ENCODE assay signal across 33 cellular contexts in genomic region chr7:41995632-41996271, GRCh38.
DNase-seq lines count a peak whose midpoint lies in the region; ATAC-seq, FAIRE-seq and TF ChIP-seq lines count a peak whose summit lies in the region.
"Had no signal": no experiment of that assay in that cellular context is flagged by ENCODE, and none has a peak within 500 bp of the region (broad histone marks: within the 10 kb centered on the region; RNA-seq: fewer than 3 reads in every experiment).

No MANE protein-coding gene starts in this region.

- TF ChIP-seq POLR2A in breast epithelium (IDR thresholded peaks at IDR 0.05), result no peak
- TF ChIP-seq POLR2A in thyroid gland (IDR thresholded peaks at IDR 0.05), result no peak

- no peaks in the 10 kb centered on the region for H3K9me3 Mint-ChIP-seq in MCF 10A (ENCODE audit: unreplicated experiment)
- H3K9me3 Mint-ChIP-seq: activated naive CD4-positive, alpha-beta T cell treated with anti-CD3 and anti-CD28 coated beads, Interleukin-2, amount 50 U/mL, for 24 hours had no signal

- peak overlapping the region in 1 of 2 donors; percentile 45 for H3K27ac ChIP-seq in breast epithelium
- peak overlapping the region; percentile 42; the same call in 1 of the 2 replicates for H3K27ac ChIP-seq in SJCRH30
- no peak overlapping the region for H3K27ac ChIP-seq in keratinocyte (ENCODE audit: control insufficient read depth, insufficient read depth, low read length)
- peak overlapping the region in 2 of 3 donors; percentile 1 to 11 for H3K27ac ChIP-seq in thyroid gland
- H3K27ac ChIP-seq: HL-60, KMS-11, right lobe of liver, upper lobe of left lung had no signal

- dilution Hi-C loops in keratinocyte (cut with MboI; ENCODE audit: extremely low pct_ligation_motif_present, low sequenced_read_pairs), result no loop called here

- no peaks in the 10 kb centered on the region for H3K9me1 ChIP-seq in keratinocyte (ENCODE audit: control insufficient read depth, extremely low read depth, insufficient read depth, low read length)

- DNase-seq in MCF 10A (ENCODE audit: unreplicated experiment), result no peak
- DNase-seq in breast epithelium (ENCODE audit: low spot score in 2 of 2), result no peak
- no peak for DNase-seq in SJCRH30
- DNase-seq in keratinocyte (ENCODE audit: low read depth, low spot score), result no peak
- no peak for DNase-seq in thyroid gland
- no peak for DNase-seq in GM19238 (ENCODE audit: insufficient read length, low spot score)
- no peak for DNase-seq in effector CD4-positive, alpha-beta T cell
- DNase-seq: 8988T; activated CD4-positive, alpha-beta T cell treated with anti-CD3 and anti-CD28 coated beads for 48 hours; activated CD8-positive, alpha-beta memory T cell treated with anti-CD3 and anti-CD28 coated beads for 24 hours; activated T-cell treated with anti-CD3 and anti-CD28 coated beads for 4 hours; amygdala; CD4-positive, alpha-beta memory T cell; H7; hippocampal formation; left cardiac atrium; MM.1S; NCI-H1417 treated with DMSO at 0.1 percent for 48 hours; NCI-H2029 treated with DMSO at 0.1 percent for 48 hours; NCI-H526; posterior cingulate gyrus; right lobe of liver; SHP77 treated with DMSO at 0.1 percent for 48 hours; stimulated activated CD4-positive, alpha-beta T cell treated with anti-CD3 and anti-CD28 coated beads, Interleukin-4, amount 100 ng/mL, for 1 hour; upper lobe of left lung had no signal

- no peaks in the 10 kb centered on the region for H3K79me2 ChIP-seq in keratinocyte (ENCODE audit: control insufficient read depth, insufficient read depth, low read length)

- H3K9me3 ChIP-seq in breast epithelium, result no peaks in the 10 kb centered on the region
- no peaks in the 10 kb centered on the region for H3K9me3 ChIP-seq in SJCRH30 (replicated peaks)
- H3K9me3 ChIP-seq in keratinocyte (ENCODE audit: control insufficient read depth, low read depth, low read length), result no peaks in the 10 kb centered on the region
- H3K9me3 ChIP-seq in thyroid gland, result no peaks in the 10 kb centered on the region
- H3K9me3 ChIP-seq: gastroesophageal sphincter, right lobe of liver, upper lobe of left lung had no signal

- peak overlapping the region; percentile 74 for H3K27ac Mint-ChIP-seq in MCF 10A (ENCODE audit: low read depth, unreplicated experiment)
- H3K27ac Mint-ChIP-seq: activated naive CD4-positive, alpha-beta T cell treated with anti-CD3 and anti-CD28 coated beads, Interleukin-2, amount 50 U/mL, for 24 hours; CD4-positive, alpha-beta memory T cell had no signal

- H3K36me3 Mint-ChIP-seq in MCF 10A (ENCODE audit: insufficient read depth, unreplicated experiment), result peaks cover 33% of the 10 kb centered on the region
- H3K36me3 Mint-ChIP-seq: activated naive CD4-positive, alpha-beta T cell treated with anti-CD3 and anti-CD28 coated beads, Interleukin-2, amount 50 U/mL, for 24 hours; CD4-positive, alpha-beta memory T cell had no signal

- H3K27me3 ChIP-seq in breast epithelium, result no peaks in the 10 kb centered on the region
- no peaks in the 10 kb centered on the region for H3K27me3 ChIP-seq in SJCRH30
- H3K27me3 ChIP-seq in keratinocyte (ENCODE audit: control insufficient read depth, extremely low read depth, insufficient read depth, low read length), result no peaks in the 10 kb centered on the region
- H3K27me3 ChIP-seq in thyroid gland, result no peaks in the 10 kb centered on the region
- H3K27me3 ChIP-seq: gastroesophageal sphincter, right lobe of liver, upper lobe of left lung had no signal

- H3K36me3 ChIP-seq in breast epithelium, result no peaks in the 10 kb centered on the region
- no peaks in the 10 kb centered on the region for H3K36me3 ChIP-seq in SJCRH30
- H3K36me3 ChIP-seq in keratinocyte (ENCODE audit: control insufficient read depth in 2 of 2, extremely low read depth in 1 of 2, insufficient read depth in 2 of 2, low read length in 2 of 2), result no peaks in the 10 kb centered on the region
- H3K36me3 ChIP-seq in thyroid gland, result no peaks in the 10 kb centered on the region
- H3K36me3 ChIP-seq: right lobe of liver, upper lobe of left lung had no signal

- no peak overlapping the region for H2AFZ ChIP-seq in keratinocyte (ENCODE audit: control insufficient read depth, low read length)

- WGBS in thyroid gland, 2 donors, result 82 to 93% methylated on average over 2 of the region's 2 CpGs

- no peak overlapping the region for H3K4me3 ChIP-seq in breast epithelium
- no peak overlapping the region for H3K4me3 ChIP-seq in SJCRH30
- H3K4me3 ChIP-seq in keratinocyte (ENCODE audit: control insufficient read depth in 2 of 3, extremely low read depth in 1 of 3, insufficient read depth in 2 of 3, low read depth in 1 of 3, low read length in 3 of 3), result no peak overlapping the region
- no peak overlapping the region for H3K4me3 ChIP-seq in thyroid gland (replicated peaks in 1 of 3)
- H3K4me3 ChIP-seq: gastroesophageal sphincter, right lobe of liver, upper lobe of left lung had no signal

- POLR2A ChIA-PET in MCF 10A (lab: Yijun Ruan, JAX), result interaction anchor here (1.0 to 2.8 kb wide), 6 partner anchors 11 to 243 kb away, joined by 3 to 11 read pairs (median 6); no protein-coding TSS in a partner anchor

- H3K4me1 Mint-ChIP-seq in MCF 10A (ENCODE audit: insufficient read depth, unreplicated experiment), result peaks cover 55% of the 10 kb centered on the region
- H3K4me1 Mint-ChIP-seq: activated naive CD4-positive, alpha-beta T cell treated with anti-CD3 and anti-CD28 coated beads, Interleukin-2, amount 50 U/mL, for 24 hours had no signal

- intact Hi-C loops in MCF 10A (cut with micrococcal nuclease), result no loop called here
- intact Hi-C loops in breast epithelium (cut with DNase I; ENCODE audit: low total_unique reads), result no loop called here
- intact Hi-C loops in thyroid gland (cut with DNase I), result no loop called here

- CTCF ChIA-PET in MCF 10A (lab: Yijun Ruan, JAX), result interaction anchor here (0.6 to 4.4 kb wide), 6 partner anchors 14 to 527 kb away, joined by 3 to 15 read pairs (median 6); no protein-coding TSS in a partner anchor

- peak overlapping the region; percentile 68 for H3K4me2 ChIP-seq in keratinocyte (ENCODE audit: control insufficient read depth, extremely low read depth, insufficient read depth, low read depth, low read length)
- H3K4me2 ChIP-seq: KMS-11 had no signal

- no peak for TF ChIP-seq CTCF in MCF 10A (IDR thresholded peaks at IDR 0.05; ENCODE audit: unreplicated experiment)
- no peak for TF ChIP-seq CTCF in breast epithelium (IDR thresholded peaks at IDR 0.05)
- TF ChIP-seq CTCF in keratinocyte (optimal IDR thresholded peaks at IDR 0.05 in 1 of 3, IDR thresholded peaks at IDR 0.05 in 1 of 3, conservative IDR thresholded peaks at IDR 0.05 in 1 of 3; ENCODE audit: extremely low read depth in 1 of 3, insufficient read depth in 2 of 3, low read length in 3 of 3), result no peak
- TF ChIP-seq CTCF in thyroid gland (IDR thresholded peaks at IDR 0.05), result no peak

- no peaks in the 10 kb centered on the region for H3K27me3 Mint-ChIP-seq in MCF 10A (ENCODE audit: insufficient read depth, unreplicated experiment)

- BruUV-seq in MCF 10A (replicated peaks; lab: Mats Ljungman, UMichigan), result no TSS peak

- H3K4me3 Mint-ChIP-seq in MCF 10A (ENCODE audit: unreplicated experiment), result no peak overlapping the region
- H3K4me3 Mint-ChIP-seq: activated naive CD4-positive, alpha-beta T cell treated with anti-CD3 and anti-CD28 coated beads, Interleukin-2, amount 50 U/mL, for 24 hours; CD4-positive, alpha-beta memory T cell had no signal

- ATAC-seq in GM21825 (IDR thresholded peaks at IDR 0.05; ENCODE audit: unreplicated experiment), result no peak
- ATAC-seq: gastroesophageal sphincter, right lobe of liver had no signal

- no peak overlapping the region for H3K9ac ChIP-seq in keratinocyte (ENCODE audit: control insufficient read depth, extremely low read depth, insufficient read depth, low read length)
- H3K9ac ChIP-seq: KMS-11 had no signal

- no peaks in the 10 kb centered on the region for H4K20me1 ChIP-seq in keratinocyte (ENCODE audit: control insufficient read depth, extremely low read depth, insufficient read depth, low read length)

- peak; percentile 43 for FAIRE-seq in keratinocyte (lab: Jason Lieb, UNC)
- FAIRE-seq: endothelial cell of umbilical vein, GM18507, GM19239 had no signal

- H3K4me1 ChIP-seq in breast epithelium, result peaks cover 0 to 9% of the 10 kb centered on the region in 2 donors
- H3K4me1 ChIP-seq in SJCRH30, result peaks cover 38% of the 10 kb centered on the region
- peaks cover 46% of the 10 kb centered on the region for H3K4me1 ChIP-seq in keratinocyte (ENCODE audit: control insufficient read depth, extremely low read depth, insufficient read depth, low read length)
- peaks cover 26 to 35% of the 10 kb centered on the region in 2 donors for H3K4me1 ChIP-seq in thyroid gland
- H3K4me1 ChIP-seq: right lobe of liver had no signal
